8 cellular contexts compared by ENCODE assay signal in the genomic region with DNA sequence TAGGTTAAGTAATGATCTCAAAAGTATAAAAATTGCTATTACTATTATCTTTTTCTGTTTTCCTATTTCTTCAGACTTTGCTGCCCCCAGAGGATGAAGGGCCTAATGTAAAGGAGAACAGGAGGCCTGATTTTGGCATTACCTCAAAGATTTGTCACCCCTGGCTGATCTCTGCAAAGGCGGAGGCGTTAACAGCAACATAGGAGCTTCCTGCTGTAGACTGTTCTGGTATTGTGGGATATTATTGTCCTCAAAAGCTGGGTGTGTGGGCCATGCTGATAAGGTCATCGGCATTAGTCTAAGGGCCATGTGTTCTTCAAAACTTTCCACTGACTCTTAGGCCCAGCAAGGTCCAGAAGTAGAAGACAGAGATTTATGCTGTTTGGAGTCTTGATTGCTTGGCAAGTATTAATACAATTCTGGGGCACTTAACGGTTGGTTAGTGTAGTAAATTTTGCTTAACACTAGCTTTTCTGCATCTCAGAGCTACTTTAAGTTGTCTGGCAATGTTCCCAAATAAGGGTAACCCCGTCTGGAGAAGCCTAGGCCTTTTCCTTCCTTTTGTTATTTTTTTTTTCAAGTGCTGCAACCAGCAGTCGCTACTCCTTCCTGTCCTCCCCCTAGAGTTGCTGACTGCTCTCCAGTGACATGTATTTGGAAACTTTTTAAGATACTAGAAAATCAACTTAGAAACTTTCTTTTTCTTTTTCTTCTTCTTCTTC. TPM values are rescaled to one million over a fixed set of nuclear protein-coding genes. Genes with fewer than 3 reads are reported as not detected.
DNase-seq lines count a peak whose midpoint lies in the region; ATAC-seq, FAIRE-seq and TF ChIP-seq lines count a peak whose summit lies in the region.

No MANE protein-coding gene starts in this region.

- H3K27ac Mint-ChIP-seq in Calu3 (ENCODE audit: unreplicated experiment): no peak overlapping the region

- BruUV-seq in Calu3 (replicated peaks; lab: Mats Ljungman, UMichigan): no TSS peak

- H3K27ac ChIP-seq in VCaP (peak overlapping the region; percentile 49), upper lobe of right lung (peak overlapping the region; percentile 64)

- no peaks in the 10 kb centered on the region for H3K27me3 ChIP-seq in upper lobe of right lung

- H3K36me3 Mint-ChIP-seq in Calu3 (ENCODE audit: insufficient read depth, unreplicated experiment): no peaks in the 10 kb centered on the region

- no peaks in the 10 kb centered on the region for H3K4me1 Mint-ChIP-seq in Calu3 (ENCODE audit: low read depth, unreplicated experiment)

- H3K27me3 Mint-ChIP-seq in Calu3 (ENCODE audit: unreplicated experiment): no peaks in the 10 kb centered on the region

- ATAC-seq in GM18858 (IDR thresholded peaks at IDR 0.05; ENCODE audit: unreplicated experiment) (peak; percentile 68), HG02759 (IDR thresholded peaks at IDR 0.05; ENCODE audit: unreplicated experiment) (peak; percentile 80), left colon (peak; percentile 86), upper lobe of right lung (peak; percentile 90)

- H3K9me3 Mint-ChIP-seq in Calu3 (ENCODE audit: low read depth, unreplicated experiment): peaks cover 3% of the 10 kb centered on the region

- no peak for FAIRE-seq in frontal cortex (lab: Jason Lieb, UNC)

- no peak overlapping the region for H3K4me3 ChIP-seq in upper lobe of right lung

- intact Hi-C loops in left colon (cut with DNase I, micrococcal nuclease) (no loop called here), upper lobe of right lung (cut with DNase I) (no loop called here), Calu3 (cut with micrococcal nuclease; ENCODE audit: unreplicated experiment) (no loop called here)

- H3K4me3 Mint-ChIP-seq in Calu3 (ENCODE audit: low read depth, unreplicated experiment): no peak overlapping the region

- TF ChIP-seq CTCF in VCaP (conservative IDR thresholded peaks at IDR 0.05) (no peak), upper lobe of right lung (IDR thresholded peaks at IDR 0.05) (peak; percentile 29), Calu3 (IDR thresholded peaks at IDR 0.05; ENCODE audit: unreplicated experiment) (no peak)

- DNase-seq in left colon (peak; percentile 15 to 28), upper lobe of right lung (no peak), inferior parietal cortex (ENCODE audit: extremely low spot score) (no peak), Calu3 (no peak), frontal cortex (ENCODE audit: low spot score in 2 of 2) (no peak)

- no peaks in the 10 kb centered on the region for H3K36me3 ChIP-seq in upper lobe of right lung

- no peaks in the 10 kb centered on the region for H3K9me3 ChIP-seq in upper lobe of right lung

- H3K4me1 ChIP-seq in upper lobe of right lung: peaks cover 17% of the 10 kb centered on the region

- CTCF ChIA-PET in Calu3 (lab: Charles Lee): interaction anchor here (0.5 to 0.6 kb wide), 2 partner anchors 33 to 514 kb away, joined by 3 read pairs; no protein-coding TSS in a partner anchor

RNA-seq across cellular contexts. Expression of a gene that starts 14.0 kb away (rescaled TPM):
- 10 to 100 TPM in 1 of 2 donors, 1 to 10 TPM in 1; 5.8 to 14.4 TPM for total RNA-seq in left colon
- total RNA-seq in upper lobe of right lung: 64.6 TPM
- total RNA-seq in Calu3 (2022): 0.92 and 2.2 TPM in 2 replicates
- total RNA-seq in frontal cortex: 6.9 TPM

RNA-seq across cellular contexts. Expression of a gene that starts 48.2 kb away (rescaled TPM):
- total RNA-seq in left colon (10 to 100 TPM; 26.6 to 29.6 TPM), upper lobe of right lung (29.0 TPM), Calu3 (2022) (23.5 and 26.1 TPM in 2 replicates), frontal cortex (16.3 TPM)

Comparison
In these comparisons a context has a peak if more than half of its experiments do, and no peak if none do; other contexts are left out.
1. DNase-seq: peak in left colon (2 of 2); none in upper lobe of right lung (single experiment), inferior parietal cortex (single experiment), Calu3 (single experiment) and frontal cortex (0 of 2).
2. Peak in every context shown above with its lines, with median percentiles within 50 percentile points of each other: ATAC-seq.